In the genomic region with DNA sequence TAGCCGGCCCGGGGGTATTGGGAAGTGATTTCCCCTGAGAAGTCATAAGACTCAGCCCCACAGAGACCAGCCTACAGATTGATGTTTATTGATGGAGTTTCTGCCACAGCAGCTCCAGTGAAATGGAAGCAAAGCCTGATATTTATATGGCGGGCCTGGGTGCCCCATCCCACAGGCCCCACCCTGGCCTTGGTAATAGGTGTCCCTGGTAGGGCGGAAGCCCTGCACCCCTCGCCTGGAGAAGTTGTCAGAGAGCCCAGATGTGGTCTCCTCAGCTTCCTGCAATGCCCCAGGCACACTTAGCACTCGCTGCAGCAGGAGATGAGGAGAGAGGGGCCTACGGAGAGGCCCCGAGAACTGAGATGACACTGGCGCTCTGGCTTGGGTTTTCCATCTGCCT, we compare ENCODE assay signal across 29 cellular contexts.
DNase-seq lines count a peak whose midpoint lies in the region; ATAC-seq and TF ChIP-seq lines count a peak whose summit lies in the region.
"Had no signal": no experiment of that assay in that cellular context is flagged by ENCODE, and none has a peak within 500 bp of the region (broad histone marks: within the 10 kb centered on the region; RNA-seq: fewer than 3 reads in every experiment).

No MANE protein-coding gene starts in this region.

- ATAC-seq in GM19455 (IDR thresholded peaks at IDR 0.05; ENCODE audit: unreplicated experiment) = no peak
- ATAC-seq: esophagus mucosa, HCT116, left ventricle myocardium superior had no signal

- H3K27ac ChIP-seq in coronary artery = no peak overlapping the region
- H3K27ac ChIP-seq: HL-60, PC-9, sigmoid colon, transverse colon, VCaP had no signal

- H3K4me3 ChIP-seq in H7 (ENCODE audit: insufficient read depth, low read depth, low read length) (no peak overlapping the region), coronary artery (no peak overlapping the region)
- H3K4me3 ChIP-seq: PC-9, sigmoid colon, transverse colon had no signal

- intact Hi-C loops in posterior vena cava (cut with DNase I) = no loop called here

- no peaks in the 10 kb centered on the region for H3K36me3 ChIP-seq in H7 (replicated peaks; ENCODE audit: control insufficient read depth, insufficient read depth, low read length)
- H3K36me3 ChIP-seq: sigmoid colon, transverse colon had no signal

- TF ChIP-seq CTCF in coronary artery (IDR thresholded peaks at IDR 0.05) = no peak

- DNase-seq in AG08396 (ENCODE audit: low spot score) = peak; percentile 1
- peak; percentile 26 for DNase-seq in H7
- DNase-seq in activated CD8-positive, alpha-beta memory T cell treated with anti-CD3 and anti-CD28 coated beads, Interleukin-2, amount 50 U/mL, for 48 hours = peak; percentile 28
- DNase-seq in posterior vena cava (ENCODE audit: low spot score) = peak; percentile 38
- no peak for DNase-seq in NCI-H1048 (lab: John Stamatoyannopoulos, UW)
- no peak for DNase-seq in coronary artery (ENCODE audit: low spot score)
- no peak for DNase-seq in cerebellar cortex (ENCODE audit: low spot score)
- DNase-seq: activated CD4-positive, alpha-beta T cell treated with anti-CD3 and anti-CD28 coated beads for 4 hours; activated naive CD4-positive, alpha-beta T cell; activated T-cell treated with anti-CD3 and anti-CD28 coated beads, Interleukin-2, amount 50 U/mL, for 48 hours; AML-193; CD4-positive, alpha-beta memory T cell; dermis blood vessel endothelial cell; Karpas-422; left ventricle myocardium superior; NCI-H1417 treated with DMSO at 0.1 percent for 48 hours; NCI-H2081 treated with DMSO at 0.1 percent for 48 hours; NCI-H345; PC-9; Right ventricle myocardium superior; stimulated activated CD4-positive, alpha-beta T cell treated with anti-CD3 and anti-CD28 coated beads, Interleukin-4, amount 100 ng/mL, for 24 hours; T-helper 9 cell; transverse colon had no signal

- no peaks in the 10 kb centered on the region for H3K27me3 ChIP-seq in H7 (ENCODE audit: control insufficient read depth, insufficient read depth, low read length)
- H3K27me3 ChIP-seq: sigmoid colon, transverse colon had no signal

Comparison
In these comparisons a context has a peak if more than half of its experiments do, and no peak if none do; other contexts are left out.
1. DNase-seq: peak in AG08396 (single experiment), H7 (single experiment), activated CD8-positive, alpha-beta memory T cell treated with anti-CD3 and anti-CD28 coated beads, Interleukin-2, amount 50 U/mL, for 48 hours (single experiment) and posterior vena cava (single experiment); none in NCI-H1048 (single experiment), coronary artery (single experiment) and cerebellar cortex (single experiment).